Comparison of ENCODE assay signal across 11 cellular contexts in genomic region chr17:77874303-77875050, GRCh38.
"Had no signal": no experiment of that assay in that cellular context is flagged by ENCODE, and none has a peak within 500 bp of the region (broad histone marks: within the 10 kb centered on the region; RNA-seq: fewer than 3 reads in every experiment).

No MANE protein-coding gene starts in this region.

- H3K27ac ChIP-seq: esophagus squamous epithelium, pancreas, thyroid gland had no signal

- DNase-seq: activated naive CD4-positive, alpha-beta T cell treated with anti-CD3 and anti-CD28 coated beads, Interleukin-2, amount 50 U/mL, for 16 hours; amygdala; esophagus squamous epithelium; foreskin fibroblast; head of caudate nucleus; mucosa of descending colon; nephron progenitor cell; retina; thyroid gland had no signal

- H3K9me3 ChIP-seq: mucosa of descending colon, pancreas, thyroid gland had no signal

- H3K4me3 Mint-ChIP-seq: nephron progenitor cell, WTC11 had no signal

- H3K36me3 ChIP-seq: esophagus squamous epithelium, pancreas, thyroid gland had no signal

- ATAC-seq: mucosa of descending colon, pancreas, WTC11 had no signal

- H3K27ac Mint-ChIP-seq: nephron progenitor cell, WTC11 had no signal

- H3K4me1 ChIP-seq: esophagus squamous epithelium, pancreas, thyroid gland had no signal

- FAIRE-seq: pancreas had no signal

- H3K4me3 ChIP-seq: esophagus squamous epithelium, mucosa of descending colon, pancreas, thyroid gland had no signal

- H3K27me3 ChIP-seq: thyroid gland had no signal
